ENCODE assay signal across 12 cellular contexts in genomic region chr12:96208346-96208745, GRCh38. TPM values are rescaled to one million over a fixed set of nuclear protein-coding genes. Genes with fewer than 3 reads are reported as not detected.
DNase-seq lines count a peak whose midpoint lies in the region; TF ChIP-seq lines count a peak whose summit lies in the region.
"Had no signal": no experiment of that assay in that cellular context is flagged by ENCODE, and none has a peak within 500 bp of the region (broad histone marks: within the 10 kb centered on the region; RNA-seq: fewer than 3 reads in every experiment).

No MANE protein-coding gene starts in this region.

- no peak overlapping the region for H3K4me3 Mint-ChIP-seq in MCF 10A (ENCODE audit: unreplicated experiment)
- H3K4me3 Mint-ChIP-seq in activated T-helper 2 cell treated with anti-CD3 and anti-CD28 coated beads, Interferon-gamma antibody, Interleukin-2, Interleukin-4, amounts not matched to agents 10 μg/mL and 5 μg/mL and 100 μg/mL, durations not matched to agents 14 hours and 24 hours and 36 hours (ENCODE audit: low read depth), result peak overlapping the region; percentile 45
- no peak overlapping the region for H3K4me3 Mint-ChIP-seq in glutamatergic neuron (ENCODE audit: unreplicated experiment)

- H3K27ac Mint-ChIP-seq in MCF 10A (ENCODE audit: low read depth, unreplicated experiment) (peak overlapping the region; percentile 78), glutamatergic neuron (ENCODE audit: unreplicated experiment) (peak overlapping the region; percentile 74)
- no peak overlapping the region for H3K27ac Mint-ChIP-seq in activated T-helper 2 cell treated with anti-CD3 and anti-CD28 coated beads, Interferon-gamma antibody, Interleukin-2, Interleukin-4, amounts not matched to agents 10 μg/mL and 5 μg/mL and 100 μg/mL, durations not matched to agents 14 hours and 24 hours and 36 hours

- H3K36me3 Mint-ChIP-seq in MCF 10A (ENCODE audit: insufficient read depth, unreplicated experiment) (peaks cover 41% of the 10 kb centered on the region), glutamatergic neuron (ENCODE audit: unreplicated experiment) (no peaks in the 10 kb centered on the region)
- H3K36me3 Mint-ChIP-seq in activated T-helper 2 cell treated with anti-CD3 and anti-CD28 coated beads, Interferon-gamma antibody, Interleukin-2, Interleukin-4, amounts not matched to agents 10 μg/mL and 5 μg/mL and 100 μg/mL, durations not matched to agents 14 hours and 24 hours and 36 hours (ENCODE audit: low read depth), result peaks cover 43% of the 10 kb centered on the region

- TF ChIP-seq EP300 in transverse colon (IDR thresholded peaks at IDR 0.05; ENCODE audit: low read depth), result no peak

- WGBS in transverse colon (ENCODE audit: low coverage in 1 of 2), 2 donors, result 65 to 93% methylated on average over 2 of the region's 2 CpGs

- H3K4me3 ChIP-seq in breast epithelium, result no peak overlapping the region
- H3K4me3 ChIP-seq in transverse colon, result no peak overlapping the region

- no peak for TF ChIP-seq CTCF in MCF 10A (IDR thresholded peaks at IDR 0.05; ENCODE audit: unreplicated experiment)
- no peak for TF ChIP-seq CTCF in breast epithelium (IDR thresholded peaks at IDR 0.05)
- no peak for TF ChIP-seq CTCF in glutamatergic neuron (IDR thresholded peaks at IDR 0.05; ENCODE audit: partially characterized antibody, unreplicated experiment)
- TF ChIP-seq CTCF in transverse colon (IDR thresholded peaks at IDR 0.05), result no peak

- CTCF ChIA-PET in MCF 10A (lab: Yijun Ruan, JAX), result interaction anchor here (0.6 to 11.0 kb wide), 6 partner anchors 28 to 600 kb away, joined by 3 to 190 read pairs (median 4); partner anchors contain the start of gene CDK17

- no TSS peak for BruUV-seq in MCF 10A (replicated peaks; lab: Mats Ljungman, UMichigan)

- H3K9me3 ChIP-seq in breast epithelium (no peaks in the 10 kb centered on the region), transverse colon (no peaks in the 10 kb centered on the region)

- peaks cover 36% of the 10 kb centered on the region for H3K4me1 Mint-ChIP-seq in MCF 10A (ENCODE audit: insufficient read depth, unreplicated experiment)
- H3K4me1 Mint-ChIP-seq in activated T-helper 2 cell treated with anti-CD3 and anti-CD28 coated beads, Interferon-gamma antibody, Interleukin-2, Interleukin-4, amounts not matched to agents 10 μg/mL and 5 μg/mL and 100 μg/mL, durations not matched to agents 14 hours and 24 hours and 36 hours (ENCODE audit: low read depth), result peaks cover 87% of the 10 kb centered on the region
- H3K4me1 Mint-ChIP-seq in glutamatergic neuron (ENCODE audit: low read depth, unreplicated experiment), result peaks cover 32% of the 10 kb centered on the region

- TF ChIP-seq POLR2A in breast epithelium (IDR thresholded peaks at IDR 0.05) (no peak), transverse colon (IDR thresholded peaks at IDR 0.05) (no peak)

- no peaks in the 10 kb centered on the region for H3K27me3 ChIP-seq in breast epithelium
- H3K27me3 ChIP-seq in transverse colon, result no peaks in the 10 kb centered on the region

- H3K36me3 ChIP-seq in breast epithelium (no peaks in the 10 kb centered on the region), transverse colon (no peaks in the 10 kb centered on the region)

- in situ Hi-C loops in transverse colon (cut with MboI; ENCODE audit: low pct_ligation_motif_present in 1 of 4, low pct_unique_long_range_greater_than_20kb in 1 of 4, low sequenced_read_pairs in 3 of 4), result loop anchor here in 3 of 4 donors (5.0 to 25.0 kb wide), 2 partner anchors 141 to 304 kb away; no protein-coding TSS in a partner anchor

- POLR2A ChIA-PET in MCF 10A (lab: Yijun Ruan, JAX), result interaction anchor here (0.6 to 11.8 kb wide), 7 partner anchors 8 to 161 kb away, joined by 3 to 187 read pairs (median 3); no protein-coding TSS in a partner anchor

- peak; percentile 70 for DNase-seq in MCF 10A (ENCODE audit: unreplicated experiment)
- no peak for DNase-seq in breast epithelium (ENCODE audit: low spot score in 2 of 2)
- DNase-seq in activated T-helper 2 cell treated with anti-CD3 and anti-CD28 coated beads, Interferon-gamma antibody, Interleukin-2, Interleukin-4, amounts not matched to agents 10 μg/mL and 5 μg/mL and 100 μg/mL, durations not matched to agents 14 hours and 24 hours and 36 hours (ENCODE audit: low spot score), result no peak
- no peak for DNase-seq in glutamatergic neuron
- no peak for DNase-seq in transverse colon
- DNase-seq in H4 (ENCODE audit: low spot score), result no peak
- DNase-seq in NCI-H524 (lab: John Stamatoyannopoulos, UW), result no peak
- no peak for DNase-seq in cerebellum (ENCODE audit: low spot score)
- DNase-seq: aorta, COR-L47, NCI-H1694 treated with DMSO at 0.1 percent for 48 hours, retina had no signal

- H3K4me1 ChIP-seq in breast epithelium (no peaks in the 10 kb centered on the region), transverse colon (peaks cover 0 to 37% (median 9%) of the 10 kb centered on the region in 4 donors)

- no peaks in the 10 kb centered on the region for H3K9me3 Mint-ChIP-seq in MCF 10A (ENCODE audit: unreplicated experiment)
- H3K9me3 Mint-ChIP-seq in activated T-helper 2 cell treated with anti-CD3 and anti-CD28 coated beads, Interferon-gamma antibody, Interleukin-2, Interleukin-4, amounts not matched to agents 10 μg/mL and 5 μg/mL and 100 μg/mL, durations not matched to agents 14 hours and 24 hours and 36 hours, result no peaks in the 10 kb centered on the region
- peaks cover 2% of the 10 kb centered on the region for H3K9me3 Mint-ChIP-seq in glutamatergic neuron (ENCODE audit: unreplicated experiment)

- intact Hi-C loops in MCF 10A (cut with micrococcal nuclease), result no loop called here
- intact Hi-C loops in breast epithelium (cut with DNase I; ENCODE audit: low total_unique reads), result no loop called here
- intact Hi-C loops in activated T-helper 2 cell treated with anti-CD3 and anti-CD28 coated beads, Interferon-gamma antibody, Interleukin-2, Interleukin-4, amounts not matched to agents 10 μg/mL and 5 μg/mL and 100 μg/mL, durations not matched to agents 14 hours and 24 hours and 36 hours (cut with micrococcal nuclease), result no loop called here
- intact Hi-C loops in transverse colon (cut with DNase I; ENCODE audit: low total_unique reads), result no loop called here

- H3K27me3 Mint-ChIP-seq in MCF 10A (ENCODE audit: insufficient read depth, unreplicated experiment) (no peaks in the 10 kb centered on the region), glutamatergic neuron (ENCODE audit: unreplicated experiment) (peaks cover 2% of the 10 kb centered on the region)
- H3K27me3 Mint-ChIP-seq in activated T-helper 2 cell treated with anti-CD3 and anti-CD28 coated beads, Interferon-gamma antibody, Interleukin-2, Interleukin-4, amounts not matched to agents 10 μg/mL and 5 μg/mL and 100 μg/mL, durations not matched to agents 14 hours and 24 hours and 36 hours (ENCODE audit: low read depth), result no peaks in the 10 kb centered on the region

- no peak overlapping the region for H3K27ac ChIP-seq in breast epithelium
- H3K27ac ChIP-seq in transverse colon, result peak overlapping the region; percentile 6 to 56 (median 28)

RNA-seq across cellular contexts. Expression of gene ELK3, which starts 14.2 kb away (rescaled TPM):
- total RNA-seq in MCF 10A (2022) (50.1 and 53.2 TPM in 2 replicates), breast epithelium (10 to 100 TPM; 13.9 to 28.5 (median 16.5) TPM), glutamatergic neuron (ENCODE audit: unreplicated experiment) (3.7 TPM), transverse colon (10 to 100 TPM in 1 of 4 donors, 1 to 10 TPM in 3; 2.2 to 11.3 (median 5.3) TPM), cerebellum (6.5 TPM)
- total RNA-seq in activated T-helper 2 cell treated with anti-CD3 and anti-CD28 coated beads, Interferon-gamma antibody, Interleukin-2, Interleukin-4, amounts not matched to agents 10 μg/mL and 5 μg/mL and 100 μg/mL, durations not matched to agents 14 hours and 24 hours and 36 hours, result 37.0 and 39.7 TPM in 2 replicates
- total RNA-seq in H4 (2014; rRNA removed; shearing (Covaris generic)), result 15.1 and 17.8 TPM in 2 replicates

Comparison
In these comparisons a context has a peak if more than half of its experiments do, and no peak if none do; other contexts are left out.
1. H3K27ac ChIP-seq: peak in transverse colon (4 of 4); none in breast epithelium (0 of 2).